Comparison of ENCODE assay signal across 12 cellular contexts in genomic region chr21:44057960-44058651, GRCh38. TPM values are rescaled to one million over a fixed set of nuclear protein-coding genes. Genes with fewer than 3 reads are reported as not detected.
DNase-seq lines count a peak whose midpoint lies in the region; ATAC-seq, FAIRE-seq and TF ChIP-seq lines count a peak whose summit lies in the region.
"Had no signal": no experiment of that assay in that cellular context is flagged by ENCODE, and none has a peak within 500 bp of the region (broad histone marks: within the 10 kb centered on the region; RNA-seq: fewer than 3 reads in every experiment).

No MANE protein-coding gene starts in this region.

- H3K4me1 ChIP-seq in K562 (replicated peaks in 1 of 2; ENCODE audit: control insufficient read depth in 2 of 2, insufficient read depth in 2 of 2, low read length in 2 of 2) = peaks cover 2 to 9% of the 10 kb centered on the region in 2 experiments; a peak in 4 of 5 replicates
- peaks cover 4% of the 10 kb centered on the region for H3K4me1 ChIP-seq in foreskin keratinocyte

- no peaks in the 10 kb centered on the region for H3K9me3 Mint-ChIP-seq in IgD-negative memory B cell

- BruUV-seq in K562 (replicated peaks; lab: Mats Ljungman, UMichigan) = no TSS peak

- intact Hi-C loops in K562 (cut with micrococcal nuclease) = no loop called here

- no peaks in the 10 kb centered on the region for H3K27me3 ChIP-seq in K562 (ENCODE audit: control insufficient read depth in 2 of 2, insufficient read depth in 2 of 2, low read length in 2 of 2)
- no peaks in the 10 kb centered on the region for H3K27me3 ChIP-seq in foreskin keratinocyte

- H3K4me2 ChIP-seq in K562 (ENCODE audit: insufficient read depth, low read length) = no peak overlapping the region

- no peak for TF ChIP-seq RAD21 in K562 (CRISPR knock-in tag; conservative IDR thresholded peaks at IDR 0.05 in 1 of 2, IDR thresholded peaks at IDR 0.05 in 1 of 2)

- peaks cover 5% of the 10 kb centered on the region for H3K36me3 Mint-ChIP-seq in IgD-negative memory B cell

- H2AFZ ChIP-seq in K562 (ENCODE audit: low read depth, low read length) = no peak overlapping the region

- 90% methylated on average over 15 of the region's 15 CpGs for WGBS in K562 (ENCODE audit: insufficient coverage, low coverage, missing lambda C conversion rate)

- CTCF ChIA-PET in K562 (lab: Yijun Ruan, JAX; ENCODE audit: low intra/inter-chr PET ratio) = no interaction called here

- no peak for FAIRE-seq in K562 (lab: Jason Lieb, UNC)
- FAIRE-seq: TTC549 had no signal

- no peaks in the 10 kb centered on the region for H3K9me1 ChIP-seq in K562 (ENCODE audit: control insufficient read depth, insufficient read depth, low read length)

- POLR2A ChIA-PET in K562 (lab: Yijun Ruan, JAX) = interaction anchor here (0.7 to 1.6 kb wide), 5 partner anchors 9 to 364 kb away, joined by 3 to 6 read pairs (median 3); no protein-coding TSS in a partner anchor

- TF ChIP-seq POLR2A in K562 (conservative IDR thresholded peaks at IDR 0.05) = peak; percentile 3; the same call in 1 of the 2 replicates

- no peak for TF ChIP-seq CTCF in K562 (IDR thresholded peaks at IDR 0.05 in 2 of 3, conservative IDR thresholded peaks at IDR 0.05 in 1 of 3; ENCODE audit: insufficient read depth in 2 of 3, low read depth in 1 of 3, low read length in 3 of 3)
- TF ChIP-seq CTCF in foreskin keratinocyte (conservative IDR thresholded peaks at IDR 0.05) = no peak

- peaks cover 87% of the 10 kb centered on the region for H3K36me3 ChIP-seq in K562 (ENCODE audit: control insufficient read depth, insufficient read depth, low read length)

- H3K9me3 ChIP-seq in K562 (replicated peaks; ENCODE audit: control insufficient read depth, insufficient read depth, low read depth, low read length) = no peaks in the 10 kb centered on the region

- peak overlapping the region in 2 of 3 donors; percentile 48 to 99 for H3K27ac Mint-ChIP-seq in IgD-negative memory B cell

- H3K27ac ChIP-seq in K562 (ENCODE audit: extremely low read depth, low read depth, low read length) (no peak overlapping the region), foreskin keratinocyte (no peak overlapping the region)

- ATAC-seq in K562 (no peak), foreskin keratinocyte (no peak)

- H3K79me2 ChIP-seq in K562 (ENCODE audit: control insufficient read depth, insufficient read depth, low read length) = peaks cover 12% of the 10 kb centered on the region; the same call in 2 of the 3 replicates

- peak; percentile 74 to 82 for DNase-seq in activated CD4-positive, alpha-beta T cell treated with anti-CD3 and anti-CD28 coated beads, Interleukin-2, amount 50 U/mL, for 48 hours
- DNase-seq in K562 (ENCODE audit: extremely low read depth in 1 of 4, low spot score in 3 of 4) (no peak), DMS53 (lab: John Stamatoyannopoulos, UW) (no peak), NCI-H128 (lab: John Stamatoyannopoulos, UW; ENCODE audit: unreplicated experiment) (no peak), foreskin keratinocyte (no peak)
- DNase-seq in stimulated activated CD4-positive, alpha-beta T cell treated with anti-CD3 and anti-CD28 coated beads, Interleukin-2, amount 100 ng/mL, for 48 hours = peak; percentile 42 to 47
- DNase-seq: amygdala; effector CD8-positive, alpha-beta T cell; NCI-H510A; nucleus accumbens had no signal

- H3K4me3 Mint-ChIP-seq in IgD-negative memory B cell = peak overlapping the region in 1 of 4 donors; percentile 63

- H3K9ac ChIP-seq in K562 (ENCODE audit: insufficient read depth in 1 of 2, low read depth in 2 of 2, low read length in 2 of 2) = no peak overlapping the region; a peak in 1 of 4 replicates

- H4K20me1 ChIP-seq in K562 (replicated peaks; ENCODE audit: control insufficient read depth, insufficient read depth, low read length) = no peaks in the 10 kb centered on the region

- H3K27me3 Mint-ChIP-seq in IgD-negative memory B cell = no peaks in the 10 kb centered on the region

- TF ChIP-seq EP300 in K562 (IDR thresholded peaks at IDR 0.05; ENCODE audit: low read length) = no peak

- H3K4me3 ChIP-seq in K562 = no peak overlapping the region

- H3K4me1 Mint-ChIP-seq in IgD-negative memory B cell = peaks cover 0 to 5% (median 0%) of the 10 kb centered on the region in 3 donors

- in situ Hi-C loops in K562 (cut with MboI) = no loop called here

TF ChIP-seq in K562, 482 proteins besides CTCF, POLR2A, EP300 and RAD21:
- TF ChIP-seq ZNF445 (CRISPR knock-in tag; IDR thresholded peaks at IDR 0.05; ENCODE audit: low read depth) = no peak
- peak; percentile 45; the same call in 1 of the 2 replicates for TF ChIP-seq SUPT5H (IDR thresholded peaks at IDR 0.05)
- TF ChIP-seq RBM22 (IDR thresholded peaks at IDR 0.05; ENCODE audit: low read depth, low read length, poor library complexity, severe bottlenecking) = peak; percentile 11
TF ChIP-seq in K562: peak in this region for 2.

RNA-seq across cellular contexts. Expression of gene TRAPPC10, which starts 46.0 kb away (rescaled TPM):
- polyA plus RNA-seq in IgD-negative memory B cell (17.9 TPM), K562 (2011; rRNA removed) (24.3 and 25.4 TPM in 2 replicates), K562 (2014; fragmentation: Illumina TruSeq; extraction: Trizol) (27.5 and 28.9 TPM in 2 replicates), K562 (2014; fragmentation: Nextera tagmentation; extraction: Ambion mirVana) (1 to 10 TPM; 1.1 to 1.3 TPM), K562 (2014; rRNA removed) (20.4 and 21.5 TPM in 2 replicates), foreskin keratinocyte (6.0 and 6.7 TPM in 2 replicates)
- total RNA-seq in K562 (2011; cell fraction: chromatin; rRNA removed; ENCODE audit: low replicate concordance) = 206 and 248 TPM in 2 replicates
- 84.7 and 101 TPM in 2 replicates for total RNA-seq in K562 (2011; cell fraction: nucleolus; rRNA removed)
- total RNA-seq in K562 (2011; cell fraction: nucleoplasm; rRNA removed) = 136 and 156 TPM in 2 replicates
- total RNA-seq in K562 (2014; rRNA removed) (18.6 and 26.0 TPM in 2 replicates), K562 (2014; rRNA removed; fragmentation: Illumina TruSeq; extraction: Trizol) (31.0 and 32.8 TPM in 2 replicates), K562 (2015; rRNA removed; fragmentation: Illumina TruSeq; extraction: Trizol) (27.3 and 30.0 TPM in 2 replicates), K562 (2021) (33.8 and 40.5 TPM in 2 replicates), foreskin keratinocyte (24.3 and 27.5 TPM in 2 replicates)
- polyA plus RNA-seq in K562 (2011; cell fraction: cytosol; rRNA removed) = 15.0 and 18.0 TPM in 2 replicates
- 90.3 and 102 TPM in 2 replicates for polyA plus RNA-seq in K562 (2011; cell fraction: nucleus; rRNA removed)
- polyA plus RNA-seq in K562 (2012) = 22.2 and 26.6 TPM in 2 replicates
- 31.9 and 33.4 TPM in 2 replicates for polyA minus RNA-seq in K562 (2011; rRNA and poly(A)+ RNA removed)
- 13.8 and 16.4 TPM in 2 replicates for polyA minus RNA-seq in K562 (2011; cell fraction: cytosol; rRNA and poly(A)+ RNA removed)
- 27.6 and 38.5 TPM in 2 replicates for polyA minus RNA-seq in K562 (2011; cell fraction: nucleus; rRNA and poly(A)+ RNA removed)

RNA-seq across cellular contexts. Expression of gene PWP2, which starts 49.1 kb away (rescaled TPM):
- polyA plus RNA-seq in IgD-negative memory B cell (12.2 TPM), K562 (2011; rRNA removed) (27.7 and 28.7 TPM in 2 replicates), K562 (2014; fragmentation: Illumina TruSeq; extraction: Trizol) (31.1 and 35.2 TPM in 2 replicates), K562 (2014; fragmentation: Nextera tagmentation; extraction: Ambion mirVana) (1 to 10 TPM in 1 of 2 experiments, under 1 TPM in 1; 0.72 to 1.9 TPM), K562 (2014; rRNA removed) (35.3 and 40.6 TPM in 2 replicates), foreskin keratinocyte (0.89 and 13.6 TPM in 2 replicates)
- 95.1 and 192 TPM in 2 replicates for total RNA-seq in K562 (2011; cell fraction: chromatin; rRNA removed; ENCODE audit: low replicate concordance)
- total RNA-seq in K562 (2011; cell fraction: nucleolus; rRNA removed) = 89.4 and 101 TPM in 2 replicates
- 53.8 and 68.3 TPM in 2 replicates for total RNA-seq in K562 (2011; cell fraction: nucleoplasm; rRNA removed)
- total RNA-seq in K562 (2014; rRNA removed) (47.0 and 58.9 TPM in 2 replicates), K562 (2014; rRNA removed; fragmentation: Illumina TruSeq; extraction: Trizol) (23.1 and 24.6 TPM in 2 replicates), K562 (2015; rRNA removed; fragmentation: Illumina TruSeq; extraction: Trizol) (33.1 and 36.6 TPM in 2 replicates), K562 (2021) (46.5 and 57.6 TPM in 2 replicates), foreskin keratinocyte (2.4 and 23.6 TPM in 2 replicates)
- polyA plus RNA-seq in K562 (2011; cell fraction: cytosol; rRNA removed) = 30.3 and 42.8 TPM in 2 replicates
- polyA plus RNA-seq in K562 (2011; cell fraction: nucleus; rRNA removed) = 69.1 and 77.4 TPM in 2 replicates
- polyA plus RNA-seq in K562 (2012) = 19.4 and 34.4 TPM in 2 replicates
- 28.2 and 34.5 TPM in 2 replicates for polyA minus RNA-seq in K562 (2011; rRNA and poly(A)+ RNA removed)
- polyA minus RNA-seq in K562 (2011; cell fraction: cytosol; rRNA and poly(A)+ RNA removed) = 22.5 and 27.6 TPM in 2 replicates
- polyA minus RNA-seq in K562 (2011; cell fraction: nucleus; rRNA and poly(A)+ RNA removed) = 32.7 and 47.2 TPM in 2 replicates

Comparison
In these comparisons a context has a peak if more than half of its experiments do, and no peak if none do; other contexts are left out.
1. DNase-seq: peak in activated CD4-positive, alpha-beta T cell treated with anti-CD3 and anti-CD28 coated beads, Interleukin-2, amount 50 U/mL, for 48 hours (2 of 2) and stimulated activated CD4-positive, alpha-beta T cell treated with anti-CD3 and anti-CD28 coated beads, Interleukin-2, amount 100 ng/mL, for 48 hours (2 of 2); none in K562 (0 of 4), DMS53 (single experiment), NCI-H128 (single experiment) and foreskin keratinocyte (0 of 2).